ENCODE assay signal across 1 cellular context in the genomic region with DNA sequence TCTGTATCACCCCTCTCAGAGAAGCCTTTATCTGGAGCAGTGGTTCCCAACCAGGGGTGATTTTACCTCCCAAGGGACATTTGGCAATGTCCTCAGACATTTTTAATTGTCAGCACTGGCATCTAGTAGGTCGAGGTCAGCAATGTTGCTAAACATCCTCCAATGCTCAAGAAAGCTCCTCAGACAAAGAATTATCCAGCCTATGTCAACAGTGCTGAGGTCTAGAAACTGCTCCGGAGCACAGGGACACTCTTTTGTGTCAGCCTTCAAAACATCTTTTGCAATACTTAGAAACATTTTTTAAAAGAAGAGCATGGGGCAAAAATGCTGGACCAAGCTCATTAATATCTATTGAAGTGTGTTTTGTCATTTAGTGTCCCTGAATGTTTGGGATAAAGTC.
TF ChIP-seq lines count a peak whose summit lies in the region.

No MANE protein-coding gene starts in this region.

TF ChIP-seq in A549, 52 proteins besides CTCF, POLR2A, EP300 and RAD21 (continued from another document):
- TF ChIP-seq FOXS1 (CRISPR knock-in tag; IDR thresholded peaks at IDR 0.05) (no peak), ZC3H11A (IDR thresholded peaks at IDR 0.05) (no peak), NFE2L2 (conservative IDR thresholded peaks at IDR 0.05; ENCODE audit: low read length) (no peak)
